ENCODE assay signal across 25 cellular contexts in the genomic region with DNA sequence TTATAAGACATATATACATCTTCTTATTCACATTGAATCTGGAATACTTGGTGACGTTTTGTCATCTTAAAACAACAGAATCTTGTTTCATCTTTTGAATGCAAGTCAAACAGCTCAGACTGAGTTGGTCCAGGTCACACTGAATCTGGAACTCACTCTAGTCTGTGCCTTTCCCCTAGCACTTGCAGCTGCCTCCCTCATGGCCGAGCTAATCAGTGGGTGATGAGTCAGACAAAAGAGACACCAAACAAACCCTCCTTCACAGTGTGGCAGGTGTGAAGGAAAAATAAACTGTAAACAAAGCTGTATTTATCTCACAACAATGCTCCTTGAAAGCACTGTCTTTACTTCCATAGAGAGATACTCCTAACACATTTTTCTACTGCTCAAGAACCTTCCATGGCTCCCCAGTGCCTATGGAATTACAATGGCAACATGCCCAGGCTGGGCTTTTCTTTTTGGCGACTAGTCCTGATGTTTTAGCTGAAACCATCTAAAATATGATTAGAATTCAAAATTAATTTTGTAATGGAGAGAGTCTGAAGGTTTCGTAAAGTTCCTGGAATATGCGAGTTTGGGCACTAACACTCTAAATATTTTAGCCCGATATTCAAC.
DNase-seq lines count a peak whose midpoint lies in the region; ATAC-seq and FAIRE-seq lines count a peak whose summit lies in the region.
"Had no signal": no experiment of that assay in that cellular context is flagged by ENCODE, and none has a peak within 500 bp of the region (broad histone marks: within the 10 kb centered on the region; RNA-seq: fewer than 3 reads in every experiment).

No MANE protein-coding gene starts in this region.

- DNase-seq in AG08395 (ENCODE audit: low spot score) (peak; percentile 20), SW480 (ENCODE audit: low spot score) (peak; percentile 2), iPS-NIHi7 (ENCODE audit: extremely low spot score) (peak; percentile 27), NCI-H748 (lab: John Stamatoyannopoulos, UW; ENCODE audit: unreplicated experiment) (no peak), urothelium cell line (ENCODE audit: low spot score) (no peak)
- DNase-seq: ACHN; activated CD4-positive, alpha-beta T cell treated with anti-CD3 and anti-CD28 coated beads for 4 hours; activated naive CD4-positive, alpha-beta T cell treated with anti-CD3 and anti-CD28 coated beads, Interleukin-2, amount 50 U/mL, for 16 hours; C1 segment of cervical spinal cord; IMR-90; left ventricle myocardium inferior; NCI-H1436 treated with DMSO at 0.1 percent for 48 hours; NCI-H2171; NCI-H774; nephron progenitor cell; PC-9; right lobe of liver; SIG-M5; stimulated activated CD4-positive, alpha-beta T cell treated with anti-CD3 and anti-CD28 coated beads, Interleukin-15, amount 100 ng/mL, for 24 hours; T-cell; transverse colon had no signal

- ATAC-seq in GM19025 (IDR thresholded peaks at IDR 0.05; ENCODE audit: low read depth, unreplicated experiment) (peak; percentile 52), GM19463 (IDR thresholded peaks at IDR 0.05; ENCODE audit: unreplicated experiment) (no peak), HG02759 (IDR thresholded peaks at IDR 0.05; ENCODE audit: unreplicated experiment) (no peak)
- ATAC-seq: right lobe of liver, T-cell had no signal

- no peak for FAIRE-seq in urothelium cell line (lab: Jason Lieb, UNC)
- FAIRE-seq: TTC549 had no signal

Comparison
In these comparisons a context has a peak if more than half of its experiments do, and no peak if none do; other contexts are left out.
1. DNase-seq: peak in AG08395 (single experiment), SW480 (single experiment) and iPS-NIHi7 (single experiment); none in NCI-H748 (single experiment) and urothelium cell line (single experiment).